Comparison of ENCODE assay signal across 8 cellular contexts in the genomic region with DNA sequence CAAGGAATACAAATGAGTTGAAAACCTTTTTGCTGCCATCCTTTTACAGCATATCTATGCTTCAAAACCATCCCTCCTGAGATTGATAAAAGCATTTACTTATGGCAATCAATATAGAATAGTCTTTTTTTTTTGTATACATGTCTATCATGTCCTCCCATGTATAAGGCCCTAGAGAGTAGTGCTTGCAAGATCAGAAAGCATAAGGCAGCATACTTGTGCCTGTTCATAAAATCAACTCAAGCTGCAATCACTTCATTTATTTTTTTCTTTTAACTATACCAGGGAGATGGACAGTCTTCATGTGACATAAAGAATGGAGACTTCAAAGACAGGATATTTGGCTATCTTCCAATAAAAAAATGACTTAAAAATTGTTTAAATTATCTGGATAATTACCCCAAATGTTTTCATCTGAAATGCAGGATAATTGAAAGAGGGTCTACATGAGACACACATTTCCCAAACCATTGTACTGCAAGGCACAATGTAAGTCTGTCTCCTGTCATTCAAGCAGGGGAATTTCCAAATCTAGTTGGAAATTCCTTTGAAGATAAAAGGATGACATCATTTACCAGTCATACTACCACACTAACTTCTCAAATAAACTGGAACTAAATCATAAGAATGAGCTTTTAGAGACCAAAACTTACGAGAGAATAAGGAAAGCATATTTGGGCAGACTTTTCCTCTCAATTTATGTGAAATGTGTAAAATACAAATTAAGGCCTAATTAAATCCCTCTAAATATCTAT. TPM values are rescaled to one million over a fixed set of nuclear protein-coding genes. Genes with fewer than 3 reads are reported as not detected.
DNase-seq lines count a peak whose midpoint lies in the region; ATAC-seq and TF ChIP-seq lines count a peak whose summit lies in the region.

No MANE protein-coding gene starts in this region.

- no peaks in the 10 kb centered on the region for H3K27me3 Mint-ChIP-seq in activated T-helper 2 cell treated with anti-CD3 and anti-CD28 coated beads, Interferon-gamma antibody, Interleukin-2, Interleukin-4, amounts not matched to agents 10 μg/mL and 5 μg/mL and 100 μg/mL, durations not matched to agents 14 hours and 24 hours and 36 hours (ENCODE audit: low read depth)

- H3K4me1 Mint-ChIP-seq in activated T-helper 2 cell treated with anti-CD3 and anti-CD28 coated beads, Interferon-gamma antibody, Interleukin-2, Interleukin-4, amounts not matched to agents 10 μg/mL and 5 μg/mL and 100 μg/mL, durations not matched to agents 14 hours and 24 hours and 36 hours (ENCODE audit: low read depth): peaks cover 40% of the 10 kb centered on the region

- H3K27me3 ChIP-seq in mesendoderm (ENCODE audit: insufficient read depth, low read length, poor library complexity): no peaks in the 10 kb centered on the region

- no peaks in the 10 kb centered on the region for H3K79me2 ChIP-seq in mesendoderm (ENCODE audit: control insufficient read depth, insufficient read depth, low read length)

- H3K4me2 ChIP-seq in mesendoderm (ENCODE audit: low read length): no peak overlapping the region

- H3K36me3 Mint-ChIP-seq in activated T-helper 2 cell treated with anti-CD3 and anti-CD28 coated beads, Interferon-gamma antibody, Interleukin-2, Interleukin-4, amounts not matched to agents 10 μg/mL and 5 μg/mL and 100 μg/mL, durations not matched to agents 14 hours and 24 hours and 36 hours (ENCODE audit: low read depth): peaks cover 81% of the 10 kb centered on the region

- H3K27ac ChIP-seq in mesendoderm (ENCODE audit: low read depth, low read length): no peak overlapping the region

- H3K4me3 Mint-ChIP-seq in activated T-helper 2 cell treated with anti-CD3 and anti-CD28 coated beads, Interferon-gamma antibody, Interleukin-2, Interleukin-4, amounts not matched to agents 10 μg/mL and 5 μg/mL and 100 μg/mL, durations not matched to agents 14 hours and 24 hours and 36 hours (ENCODE audit: low read depth): no peak overlapping the region

- intact Hi-C loops in activated T-helper 2 cell treated with anti-CD3 and anti-CD28 coated beads, Interferon-gamma antibody, Interleukin-2, Interleukin-4, amounts not matched to agents 10 μg/mL and 5 μg/mL and 100 μg/mL, durations not matched to agents 14 hours and 24 hours and 36 hours (cut with micrococcal nuclease): loop anchor here (2.0 to 5.0 kb wide), 3 partner anchors 21 to 449 kb away; partner anchors contain the start of gene IMMP2L

- H3K27ac Mint-ChIP-seq in activated T-helper 2 cell treated with anti-CD3 and anti-CD28 coated beads, Interferon-gamma antibody, Interleukin-2, Interleukin-4, amounts not matched to agents 10 μg/mL and 5 μg/mL and 100 μg/mL, durations not matched to agents 14 hours and 24 hours and 36 hours: peak overlapping the region; percentile 88

- H3K9me3 Mint-ChIP-seq in activated T-helper 2 cell treated with anti-CD3 and anti-CD28 coated beads, Interferon-gamma antibody, Interleukin-2, Interleukin-4, amounts not matched to agents 10 μg/mL and 5 μg/mL and 100 μg/mL, durations not matched to agents 14 hours and 24 hours and 36 hours: no peaks in the 10 kb centered on the region

- no peak overlapping the region for H2BK5ac ChIP-seq in mesendoderm (ENCODE audit: low read length)

- DNase-seq in GM12865 (ENCODE audit: low read depth): peak; percentile 20
- DNase-seq in activated T-helper 2 cell treated with anti-CD3 and anti-CD28 coated beads, Interferon-gamma antibody, Interleukin-2, Interleukin-4, amounts not matched to agents 10 μg/mL and 5 μg/mL and 100 μg/mL, durations not matched to agents 14 hours and 24 hours and 36 hours (ENCODE audit: low spot score): no peak
- DNase-seq in mesendoderm: peak; percentile 29
- no peak for DNase-seq in NCI-H1092 (lab: John Stamatoyannopoulos, UW)
- DNase-seq in SKM-1 (lab: John Stamatoyannopoulos, UW; ENCODE audit: unreplicated experiment): no peak
- no peak for DNase-seq in D341Med (ENCODE audit: low spot score)
- no peak for DNase-seq in activated CD4-positive, alpha-beta T cell treated with anti-CD3 and anti-CD28 coated beads, Interleukin-2, amount 50 U/mL, for 48 hours

- no peak overlapping the region for H3K56ac ChIP-seq in mesendoderm (ENCODE audit: low read length)

- H3K4me1 ChIP-seq in mesendoderm (ENCODE audit: control insufficient read depth, low read depth, low read length): no peaks in the 10 kb centered on the region

- no peak overlapping the region for H2BK15ac ChIP-seq in mesendoderm (replicated peaks; ENCODE audit: low read depth)

- no peaks in the 10 kb centered on the region for H3K79me1 ChIP-seq in mesendoderm (ENCODE audit: low read length)

- H3K4me3 ChIP-seq in GM12865 (ENCODE audit: low read depth, low read length): no peak overlapping the region
- no peak overlapping the region for H3K4me3 ChIP-seq in mesendoderm (ENCODE audit: low read length)

- no peak overlapping the region for H3K23ac ChIP-seq in mesendoderm (ENCODE audit: low read length)

- H2AK5ac ChIP-seq in mesendoderm (ENCODE audit: low read length): no peak overlapping the region

- no peak for TF ChIP-seq CTCF in GM12865 (IDR thresholded peaks at IDR 0.05; ENCODE audit: insufficient read depth, low read depth, low read length, missing control alignments)

- H2BK120ac ChIP-seq in mesendoderm (ENCODE audit: low read depth, low read length): no peak overlapping the region

- H4K8ac ChIP-seq in mesendoderm (ENCODE audit: low read depth, low read length): no peak overlapping the region

- H3K9ac ChIP-seq in mesendoderm (ENCODE audit: low read length): no peak overlapping the region

- peak; percentile 70 for ATAC-seq in HG02623 (IDR thresholded peaks at IDR 0.05; ENCODE audit: unreplicated experiment)

- H3K18ac ChIP-seq in mesendoderm (ENCODE audit: low read length): no peak overlapping the region

- WGBS in mesendoderm (ENCODE audit: extremely low coverage, insufficient coverage, low lambda C conversion rate): no CpG with 5 or more reads among the region's 1 CpG

- H3K36me3 ChIP-seq in mesendoderm (ENCODE audit: control insufficient read depth, insufficient read depth, low read length): no peaks in the 10 kb centered on the region

- H3K4ac ChIP-seq in mesendoderm (ENCODE audit: low read depth, low read length): no peak overlapping the region

- H4K5ac ChIP-seq in mesendoderm (ENCODE audit: low read length): no peak overlapping the region

RNA-seq across cellular contexts. Expression of gene LRRN3, which starts 22.5 kb away (rescaled TPM):
- total RNA-seq in activated T-helper 2 cell treated with anti-CD3 and anti-CD28 coated beads, Interferon-gamma antibody, Interleukin-2, Interleukin-4, amounts not matched to agents 10 μg/mL and 5 μg/mL and 100 μg/mL, durations not matched to agents 14 hours and 24 hours and 36 hours: 28.0 and 29.4 TPM in 2 replicates
- 0.56 TPM for polyA plus RNA-seq in mesendoderm (2013, experiment 1 of 2)
- polyA plus RNA-seq in mesendoderm (2013, experiment 2 of 2): 0.64 TPM

Comparison
In these comparisons a context has a peak if more than half of its experiments do, and no peak if none do; other contexts are left out.
1. DNase-seq: peak in GM12865 (single experiment) and mesendoderm (single experiment); none in activated T-helper 2 cell treated with anti-CD3 and anti-CD28 coated beads, Interferon-gamma antibody, Interleukin-2, Interleukin-4, amounts not matched to agents 10 μg/mL and 5 μg/mL and 100 μg/mL, durations not matched to agents 14 hours and 24 hours and 36 hours (single experiment), NCI-H1092 (single experiment), SKM-1 (single experiment), D341Med (single experiment) and activated CD4-positive, alpha-beta T cell treated with anti-CD3 and anti-CD28 coated beads, Interleukin-2, amount 50 U/mL, for 48 hours (0 of 2).